ENCODE assay signal across 28 cellular contexts in the genomic region with DNA sequence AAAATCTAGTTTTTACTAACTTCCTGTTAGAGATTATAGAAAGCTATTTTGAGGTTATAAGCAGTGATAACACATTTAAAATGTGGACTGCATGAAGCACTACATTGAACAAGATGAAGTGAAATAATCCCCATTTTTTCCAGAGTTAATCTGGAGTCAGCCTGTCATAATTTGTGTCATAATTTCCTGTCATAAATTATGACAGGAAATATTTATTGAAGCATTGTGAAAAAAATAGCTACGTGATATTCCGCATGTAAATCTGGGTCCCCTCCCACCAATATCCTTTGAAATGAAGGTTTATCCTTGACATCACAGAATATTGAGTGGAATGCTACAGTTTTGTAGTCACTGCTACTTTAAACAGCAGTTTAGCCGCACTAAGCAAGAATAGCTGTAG. TPM values are rescaled to one million over a fixed set of nuclear protein-coding genes. Genes with fewer than 3 reads are reported as not detected.
"Had no signal": no experiment of that assay in that cellular context is flagged by ENCODE, and none has a peak within 500 bp of the region (broad histone marks: within the 10 kb centered on the region; RNA-seq: fewer than 3 reads in every experiment).

No MANE protein-coding gene starts in this region.

- H3K79me2 ChIP-seq: hepatocyte, parathyroid adenoma had no signal

- H3K9me3 ChIP-seq: esophagus muscularis mucosa, gastroesophageal sphincter, heart left ventricle, right lobe of liver, testis, tibial artery had no signal

- H3K4me3 ChIP-seq: esophagus muscularis mucosa, gastroesophageal sphincter, heart left ventricle, hepatocyte, lung, neural progenitor cell, right lobe of liver, smooth muscle cell, testis, tibial artery had no signal

- DNase-seq: cortex of kidney; effector CD8-positive, alpha-beta T cell; endodermal cell; foreskin keratinocyte; heart left ventricle; kidney; mesenchymal stem cell; midbrain; naive thymus-derived CD4-positive, alpha-beta T cell; right lobe of liver; stimulated activated CD4-positive, alpha-beta T cell treated with anti-CD3 and anti-CD28 coated beads, Interleukin-12 subunit alpha, Interleukin-12 subunit beta, amount 100 ng/mL, for 4 hours; stimulated activated CD4-positive, alpha-beta T cell treated with anti-CD3 and anti-CD28 coated beads, Interleukin-1b, Interleukin-23, amount 100 ng/mL, for 48 hours; stimulated activated CD4-positive, alpha-beta T cell treated with anti-CD3 and anti-CD28 coated beads, Interleukin-4, amount 100 ng/mL, for 1 hour; stimulated activated CD8-positive, alpha-beta memory T cell treated with anti-CD3 and anti-CD28 coated beads, Interleukin-4, amount 100 ng/mL, for 48 hours; stimulated activated naive CD4-positive, alpha-beta T cell; substantia nigra; testis; tibial artery had no signal

- H2AFZ ChIP-seq: hepatocyte, neural progenitor cell, parathyroid adenoma had no signal

- H3K4me1 ChIP-seq: esophagus muscularis mucosa, gastroesophageal sphincter, neural progenitor cell, right lobe of liver, tibial artery had no signal

- H3K9ac ChIP-seq: neural progenitor cell, parathyroid adenoma had no signal

- H3K27ac ChIP-seq: esophagus muscularis mucosa, foreskin keratinocyte, gastroesophageal sphincter, heart left ventricle, hepatocyte, neural progenitor cell, parathyroid adenoma, right lobe of liver, testis, tibial artery had no signal

- H3K4me2 ChIP-seq: hepatocyte, neural progenitor cell, smooth muscle cell had no signal

- ATAC-seq: foreskin keratinocyte; gastroesophageal sphincter; heart left ventricle; left lobe of liver; naive thymus-derived CD4-positive, alpha-beta T cell had no signal

- H3K27me3 ChIP-seq: esophagus muscularis mucosa, foreskin keratinocyte, gastroesophageal sphincter, heart left ventricle, hepatocyte, neural progenitor cell, right lobe of liver, testis, tibial artery had no signal

- FAIRE-seq: kidney had no signal

RNA-seq across cellular contexts. Expression of a gene that starts 40.1 kb away (rescaled TPM):
- total RNA-seq: endodermal cell, epithelial cell of proximal tubule, foreskin keratinocyte, gastroesophageal sphincter, hepatocyte, kidney, progenitor cell of endocrine pancreas, smooth muscle cell, testis had no signal
- polyA plus RNA-seq: foreskin keratinocyte; naive thymus-derived CD4-positive, alpha-beta T cell had no signal

RNA-seq across cellular contexts. Expression of a gene that starts 56.9 kb away (rescaled TPM):
- total RNA-seq: endodermal cell, epithelial cell of proximal tubule, hepatocyte, progenitor cell of endocrine pancreas, smooth muscle cell had no signal
- polyA plus RNA-seq: hepatocyte, smooth muscle cell had no signal
